25 cellular contexts compared by ENCODE assay signal in the genomic region with DNA sequence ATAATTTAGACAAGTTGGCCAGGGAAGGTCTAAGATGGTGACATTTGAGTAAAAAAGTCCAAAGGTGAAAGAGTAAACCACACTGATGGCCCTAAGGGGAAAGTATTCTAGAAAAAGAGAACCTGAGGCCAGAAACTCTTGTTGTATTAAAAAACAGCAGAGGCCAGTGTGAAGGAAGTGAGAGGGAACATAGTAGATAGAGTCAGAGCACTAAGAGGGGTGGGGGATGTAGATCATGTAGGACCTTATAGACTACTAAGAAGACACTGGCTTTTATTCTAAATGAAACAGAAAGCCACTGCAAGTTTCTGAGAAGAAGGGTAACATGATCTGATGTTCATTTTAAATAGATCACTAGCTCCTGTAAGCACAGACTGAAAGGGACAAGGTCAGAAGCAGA. TPM values are rescaled to one million over a fixed set of nuclear protein-coding genes. Genes with fewer than 3 reads are reported as not detected.
DNase-seq lines count a peak whose midpoint lies in the region; ATAC-seq, FAIRE-seq and TF ChIP-seq lines count a peak whose summit lies in the region.
"Had no signal": no experiment of that assay in that cellular context is flagged by ENCODE, and none has a peak within 500 bp of the region (broad histone marks: within the 10 kb centered on the region; RNA-seq: fewer than 3 reads in every experiment).

No MANE protein-coding gene starts in this region.

- no peak for TF ChIP-seq CTCF in GM10248 (IDR thresholded peaks at IDR 0.05; ENCODE audit: control extremely low read depth, extremely low read depth, low read depth, missing control alignments)
- no peak for TF ChIP-seq CTCF in GM12878 (IDR thresholded peaks at IDR 0.05 in 2 of 3, conservative IDR thresholded peaks at IDR 0.05 in 1 of 3; ENCODE audit: control insufficient read depth in 2 of 3, extremely low read depth in 1 of 3, insufficient read depth in 1 of 3, low read depth in 3 of 3, low read length in 3 of 3)
- no peak for TF ChIP-seq CTCF in WTC11 (IDR thresholded peaks at IDR 0.05)

- CTCF ChIA-PET in GM10248 (lab: Yijun Ruan, JAX) (interaction anchor here (1.7 to 2.3 kb wide), 2 partner anchors 13 to 15 kb away, joined by 3 to 11 read pairs; a partner anchor contains a TSS), GM12878 (lab: Yijun Ruan, JAX) (interaction anchor here (1.4 kb wide), 1 partner anchor 9 kb away, joined by 3 read pairs; no protein-coding TSS in a partner anchor), WTC11 (lab: Charles Lee) (no interaction called here)

- FAIRE-seq in GM12878 (lab: Jason Lieb, UNC) (no peak), GM19239 (lab: Jason Lieb, UNC) (no peak)
- FAIRE-seq: H1, HepG2 had no signal

- RAD21 ChIA-PET in GM12878 (lab: Charles Lee; ENCODE audit: unreplicated experiment) = no interaction called here

- POLR2A ChIA-PET in GM10248 (lab: Yijun Ruan, JAX) (no interaction called here), GM12878 (lab: Charles Lee) (no interaction called here), WTC11 (lab: Charles Lee) (no interaction called here)

- H3K36me3 ChIP-seq in GM12878 (ENCODE audit: control insufficient read depth in 2 of 2, insufficient read depth in 2 of 2, low read length in 1 of 2) = peaks cover 2 to 17% of the 10 kb centered on the region in 2 experiments

- BruUV-seq in GM12878 (replicated peaks; lab: Mats Ljungman, UMichigan) = no TSS peak

- no peaks in the 10 kb centered on the region for H3K79me2 ChIP-seq in GM12878 (ENCODE audit: control insufficient read depth, insufficient read depth, low read length)

- ATAC-seq in GM19397 (IDR thresholded peaks at IDR 0.05; ENCODE audit: unreplicated experiment) (peak; percentile 59), GM12878 (peak; percentile 82), WTC11 (no peak)
- ATAC-seq: HepG2 had no signal

- TF ChIP-seq RAD21 in GM12878 (IDR thresholded peaks at IDR 0.05; ENCODE audit: insufficient read depth, low read depth, low read length) = no peak

- TF ChIP-seq POLR2A in GM12878 (IDR thresholded peaks at IDR 0.05; ENCODE audit: low read depth, low read length) = no peak

- no peaks in the 10 kb centered on the region for H3K9me3 Mint-ChIP-seq in T-helper 1 cell treated with Interleukin-12 subunit alpha and Interleukin-12 subunit beta and Interleukin-4 antibody, amounts not matched to agents 30 μg/mL and 1 μg/mL, for 36 hours
- no peaks in the 10 kb centered on the region for H3K9me3 Mint-ChIP-seq in WTC11
- H3K9me3 Mint-ChIP-seq: CD14-positive monocyte had no signal

- SMC1A ChIA-PET in GM12878 (lab: Charles Lee; ENCODE audit: uncharacterized antibody, unreplicated experiment) = interaction anchor here (1.1 to 1.2 kb wide), 3 partner anchors 10 to 15 kb away, joined by 3 to 4 read pairs (median 4); a partner anchor contains a TSS

- H3K4me2 ChIP-seq in GM12878 (ENCODE audit: control insufficient read depth, insufficient read depth) = no peak overlapping the region

- in situ Hi-C loops in GM12878 (cut with MboI) = no loop called here

- no peaks in the 10 kb centered on the region for H3K27me3 Mint-ChIP-seq in T-helper 1 cell treated with Interleukin-12 subunit alpha and Interleukin-12 subunit beta and Interleukin-4 antibody, amounts not matched to agents 30 μg/mL and 1 μg/mL, for 36 hours (ENCODE audit: low read depth)
- H3K27me3 Mint-ChIP-seq in WTC11 (ENCODE audit: low read depth) = no peaks in the 10 kb centered on the region

- H3K4me3 ChIP-seq in GM12878 = no peak overlapping the region
- H3K4me3 ChIP-seq: SK-N-MC had no signal

- no peak overlapping the region for H3K9ac ChIP-seq in GM12878 (ENCODE audit: control insufficient read depth, insufficient read depth, low read length)

- H4K20me1 ChIP-seq in GM12878 (ENCODE audit: control insufficient read depth, insufficient read depth) = no peaks in the 10 kb centered on the region

- DNase-seq in T-helper 1 cell (no peak), GM10248 (ENCODE audit: extremely low spot score) (peak; percentile 25), GM12878 (ENCODE audit: low read depth, low spot score) (no peak), GM19239 (ENCODE audit: insufficient read length, low spot score) (no peak), WTC11 (ENCODE audit: low spot score) (no peak), DMS53 treated with DMSO at 0.1 percent for 48 hours (lab: John Stamatoyannopoulos, UW; ENCODE audit: unreplicated experiment) (no peak)
- DNase-seq: DND-41, KBM-7, NCI-H1417 treated with DMSO at 0.1 percent for 48 hours, NCI-H187 treated with DMSO at 0.1 percent for 48 hours, NCI-H2227 treated with DMSO at 0.1 percent for 48 hours, NCI-H524, NCI-H82, OCI-M1, SHP77 had no signal

- H3K4me3 Mint-ChIP-seq in T-helper 1 cell treated with Interleukin-12 subunit alpha and Interleukin-12 subunit beta and Interleukin-4 antibody, amounts not matched to agents 30 μg/mL and 1 μg/mL, for 36 hours = no peak overlapping the region
- no peak overlapping the region for H3K4me3 Mint-ChIP-seq in WTC11
- H3K4me3 Mint-ChIP-seq: CD14-positive monocyte had no signal

- no peak overlapping the region for H2AFZ ChIP-seq in GM12878 (ENCODE audit: control insufficient read depth, low read depth, low read length)

- no peaks in the 10 kb centered on the region for H3K27me3 ChIP-seq in GM12878 (replicated peaks in 1 of 2; ENCODE audit: control insufficient read depth in 2 of 2, insufficient read depth in 2 of 2, low read length in 1 of 2)

- H3K4me1 Mint-ChIP-seq in T-helper 1 cell treated with Interleukin-12 subunit alpha and Interleukin-12 subunit beta and Interleukin-4 antibody, amounts not matched to agents 30 μg/mL and 1 μg/mL, for 36 hours (ENCODE audit: low read depth) = peaks cover 6% of the 10 kb centered on the region
- no peaks in the 10 kb centered on the region for H3K4me1 Mint-ChIP-seq in WTC11
- H3K4me1 Mint-ChIP-seq: CD14-positive monocyte had no signal

- peak overlapping the region; percentile 69 for H3K27ac Mint-ChIP-seq in T-helper 1 cell treated with Interleukin-12 subunit alpha and Interleukin-12 subunit beta and Interleukin-4 antibody, amounts not matched to agents 30 μg/mL and 1 μg/mL, for 36 hours
- no peak overlapping the region for H3K27ac Mint-ChIP-seq in WTC11

- TF ChIP-seq EP300 in GM12878 (IDR thresholded peaks at IDR 0.05; ENCODE audit: borderline replicate concordance in 1 of 2, control insufficient read depth in 1 of 2, low read depth in 2 of 2, low read length in 2 of 2) = no peak

- H3K27ac ChIP-seq in GM12878 (ENCODE audit: control insufficient read depth, insufficient read depth) = no peak overlapping the region
- H3K27ac ChIP-seq: 22Rv1, SK-N-MC had no signal

- H3K4me1 ChIP-seq in GM12878 (ENCODE audit: control insufficient read depth, insufficient read depth, low read length) = no peaks in the 10 kb centered on the region

- H3K9me3 ChIP-seq in GM12878 (replicated peaks; ENCODE audit: control insufficient read depth, insufficient read depth, low read length) = no peaks in the 10 kb centered on the region

- intact Hi-C loops in GM12878 (cut with micrococcal nuclease; ENCODE audit: unreplicated experiment) = no loop called here

- peaks cover 20% of the 10 kb centered on the region for H3K36me3 Mint-ChIP-seq in T-helper 1 cell treated with Interleukin-12 subunit alpha and Interleukin-12 subunit beta and Interleukin-4 antibody, amounts not matched to agents 30 μg/mL and 1 μg/mL, for 36 hours (ENCODE audit: low read depth)
- H3K36me3 Mint-ChIP-seq in WTC11 = peaks cover 56% of the 10 kb centered on the region

TF ChIP-seq in GM12878, 131 proteins besides CTCF, POLR2A, EP300 and RAD21 (continues in another document):
- TF ChIP-seq NRF1 (conservative IDR thresholded peaks at IDR 0.05; ENCODE audit: low read depth, low read length) = no peak
- no peak for TF ChIP-seq SUPT20H (IDR thresholded peaks at IDR 0.05; ENCODE audit: borderline replicate concordance, control insufficient read depth, low read depth, low read length)

TF ChIP-seq in WTC11, 78 proteins besides CTCF, POLR2A, EP300 and RAD21 (continues in another document):
- TF ChIP-seq ZNF416 (CRISPR knock-in tag; IDR thresholded peaks at IDR 0.05) = no peak
- TF ChIP-seq EMX1 (CRISPR knock-in tag; IDR thresholded peaks at IDR 0.05) = no peak

RNA-seq across cellular contexts. Expression of a gene that starts 14.5 kb away (rescaled TPM):
- 35.3 and 38.1 TPM in 2 replicates for total RNA-seq in GM12878 (2013; cell fraction: nucleolus; rRNA removed)
- total RNA-seq in GM12878 (2014; rRNA removed) = 14.8 and 15.7 TPM in 2 replicates
- 21.6 and 22.4 TPM in 2 replicates for total RNA-seq in GM12878 (2014; rRNA removed; fragmentation: Illumina TruSeq; extraction: Trizol)
- total RNA-seq in GM12878 (2021) = 14.5 and 14.7 TPM in 2 replicates
- polyA plus RNA-seq in GM12878 (2011; ENCODE audit: low read depth) = 2.5 TPM
- 20.9 and 29.3 TPM in 2 replicates for polyA plus RNA-seq in GM12878 (2011; rRNA removed)
- polyA plus RNA-seq in GM12878 (2011; cell fraction: cytosol; rRNA removed) = 6.0 and 6.1 TPM in 2 replicates
- polyA plus RNA-seq in GM12878 (2011; cell fraction: nucleus; rRNA removed) = 45.1 and 51.3 TPM in 2 replicates
- polyA plus RNA-seq in GM12878 (2012) = 5.5 and 6.1 TPM in 2 replicates
- polyA plus RNA-seq in GM12878 (2014; fragmentation: Illumina TruSeq; extraction: Trizol) = 17.2 and 19.3 TPM in 2 replicates
- polyA plus RNA-seq in GM12878 (2014; fragmentation: Nextera tagmentation; extraction: Ambion mirVana) = 1 to 10 TPM; 3.3 to 3.4 TPM
- polyA plus RNA-seq in GM12878 (2014; rRNA removed) = 12.5 and 13.6 TPM in 2 replicates
- 10 to 100 TPM; 16.0 to 18.2 TPM for polyA plus RNA-seq in GM12878 (2016; fragmentation: Nextera tagmentation; extraction: Ambion mirVana)
- polyA minus RNA-seq in GM12878 (2011; rRNA and poly(A)+ RNA removed) = 21.2 and 29.2 TPM in 2 replicates
- polyA minus RNA-seq in GM12878 (2011; cell fraction: cytosol; rRNA and poly(A)+ RNA removed) = 11.1 and 12.4 TPM in 2 replicates
- 27.7 and 47.1 TPM in 2 replicates for polyA minus RNA-seq in GM12878 (2011; cell fraction: nucleus; rRNA and poly(A)+ RNA removed)
- total RNA-seq in WTC11 (2021) = 14.9 to 16.8 TPM (median 16.2 TPM) in 3 replicates

RNA-seq across cellular contexts. Expression of a gene that starts 36.5 kb away (rescaled TPM):
- not detected in 2 replicates for total RNA-seq in GM12878 (2013; cell fraction: nucleolus; rRNA removed)
- total RNA-seq in GM12878 (2014; rRNA removed) (not detected in 2 replicates), GM12878 (2014; rRNA removed; fragmentation: Illumina TruSeq; extraction: Trizol) (not detected in 2 replicates), GM12878 (2021) (not detected in 2 replicates), WTC11 (2021) (not detected in 3 replicates)
- not detected for polyA plus RNA-seq in GM12878 (2011; ENCODE audit: low read depth)
- polyA plus RNA-seq in GM12878 (2011; rRNA removed) (not detected in 2 replicates), GM12878 (2014; fragmentation: Illumina TruSeq; extraction: Trizol) (not detected in 2 replicates), GM12878 (2014; fragmentation: Nextera tagmentation; extraction: Ambion mirVana) (not detected), GM12878 (2014; rRNA removed) (not detected in 2 replicates), GM12878 (2016; fragmentation: Nextera tagmentation; extraction: Ambion mirVana) (not detected)
- not detected in 2 replicates for polyA plus RNA-seq in GM12878 (2011; cell fraction: cytosol; rRNA removed)
- not detected in 2 replicates for polyA plus RNA-seq in GM12878 (2011; cell fraction: nucleus; rRNA removed)
- polyA plus RNA-seq in GM12878 (2012) = not detected in 2 replicates
- not detected in 2 replicates for polyA minus RNA-seq in GM12878 (2011; rRNA and poly(A)+ RNA removed)
- not detected in 2 replicates for polyA minus RNA-seq in GM12878 (2011; cell fraction: cytosol; rRNA and poly(A)+ RNA removed)
- polyA minus RNA-seq in GM12878 (2011; cell fraction: nucleus; rRNA and poly(A)+ RNA removed) = not detected in 2 replicates
- total RNA-seq: G401, H1, HepG2, RPMI7951 had no signal
- polyA plus RNA-seq: AG04450, CD14-positive monocyte, H1, HepG2 had no signal
